8 cellular contexts compared by ENCODE assay signal in genomic region chr16:57447142-57447962, GRCh38. TPM values are rescaled to one million over a fixed set of nuclear protein-coding genes. Genes with fewer than 3 reads are reported as not detected.
DNase-seq lines count a peak whose midpoint lies in the region; ATAC-seq and TF ChIP-seq lines count a peak whose summit lies in the region.

TSS of gene CIAPIN1 (minus strand) at chr16:57447385. CDS start at chr16:57440928, 6,457 bp downstream.
TSS of gene COQ9 (plus strand) at chr16:57447479. CDS start at chr16:57447506, 27 bp downstream.

- peak; percentile 96 for TF ChIP-seq POLR2A in GM15510 (IDR thresholded peaks at IDR 0.05; ENCODE audit: borderline replicate concordance, extremely low read depth, insufficient read length)
- TF ChIP-seq POLR2A in prostate gland (IDR thresholded peaks at IDR 0.05), result peak; percentile 75

- H3K27ac Mint-ChIP-seq in T-helper 1 cell treated with Interleukin-12 subunit alpha and Interleukin-12 subunit beta and Interleukin-4 antibody, amounts not matched to agents 30 μg/mL and 1 μg/mL, for 36 hours, result peak within 1 kb of the TSS; percentile 85

- peak; percentile 95 for ATAC-seq in HG02884 (IDR thresholded peaks at IDR 0.05; ENCODE audit: unreplicated experiment)

- H3K27me3 Mint-ChIP-seq in T-helper 1 cell treated with Interleukin-12 subunit alpha and Interleukin-12 subunit beta and Interleukin-4 antibody, amounts not matched to agents 30 μg/mL and 1 μg/mL, for 36 hours (ENCODE audit: low read depth), result no peaks in the 10 kb centered on the region

- peaks cover 22% of the 10 kb centered on the region for H3K4me1 Mint-ChIP-seq in T-helper 1 cell treated with Interleukin-12 subunit alpha and Interleukin-12 subunit beta and Interleukin-4 antibody, amounts not matched to agents 30 μg/mL and 1 μg/mL, for 36 hours (ENCODE audit: low read depth)

- H3K36me3 Mint-ChIP-seq in T-helper 1 cell treated with Interleukin-12 subunit alpha and Interleukin-12 subunit beta and Interleukin-4 antibody, amounts not matched to agents 30 μg/mL and 1 μg/mL, for 36 hours (ENCODE audit: low read depth), result peaks cover 9% of the 10 kb centered on the region

- no peaks in the 10 kb centered on the region for H3K9me3 ChIP-seq in left ventricle myocardium inferior (replicated peaks)
- H3K9me3 ChIP-seq in prostate gland, result no peaks in the 10 kb centered on the region

- intact Hi-C loops in left ventricle myocardium inferior (cut with micrococcal nuclease) (no loop called here), prostate gland (cut with DNase I) (no loop called here)

- H3K4me1 ChIP-seq in left ventricle myocardium inferior (peaks cover 63% of the 10 kb centered on the region), prostate gland (replicated peaks) (no peaks in the 10 kb centered on the region)

- H3K27me3 ChIP-seq in left ventricle myocardium inferior (ENCODE audit: low read depth) (no peaks in the 10 kb centered on the region), prostate gland (replicated peaks; ENCODE audit: insufficient read depth) (no peaks in the 10 kb centered on the region)

- no peak for TF ChIP-seq CTCF in left ventricle myocardium inferior (IDR thresholded peaks at IDR 0.05; ENCODE audit: borderline replicate concordance)
- TF ChIP-seq CTCF in prostate gland (IDR thresholded peaks at IDR 0.05), result peak in 2 of 4 experiments; percentile 27 to 33

- H3K27ac ChIP-seq in left ventricle myocardium inferior (replicated peaks) (peak within 1 kb of the TSS; percentile 98), prostate gland (peak within 1 kb of the TSS; percentile 78 to 85)

- H3K4me3 ChIP-seq in left ventricle myocardium inferior (peak within 1 kb of the TSS; percentile 98), prostate gland (peak within 1 kb of the TSS; percentile 84 to 91)

- H3K4me3 Mint-ChIP-seq in T-helper 1 cell treated with Interleukin-12 subunit alpha and Interleukin-12 subunit beta and Interleukin-4 antibody, amounts not matched to agents 30 μg/mL and 1 μg/mL, for 36 hours, result peak within 1 kb of the TSS; percentile 95

- H3K36me3 ChIP-seq in left ventricle myocardium inferior, result peaks cover 17% of the 10 kb centered on the region
- H3K36me3 ChIP-seq in prostate gland, result no peaks in the 10 kb centered on the region

- under 1% methylated on average over 35 of the region's 70 CpGs for WGBS in prostate gland

- H3K9me3 Mint-ChIP-seq in T-helper 1 cell treated with Interleukin-12 subunit alpha and Interleukin-12 subunit beta and Interleukin-4 antibody, amounts not matched to agents 30 μg/mL and 1 μg/mL, for 36 hours, result no peaks in the 10 kb centered on the region

- peak; percentile 82 for DNase-seq in NCI-H1694 (lab: John Stamatoyannopoulos, UW)
- DNase-seq in amniotic stem cell (lab: John Stamatoyannopoulos, UW), result peak; percentile 82
- peak; percentile 96 for DNase-seq in left ventricle myocardium inferior
- peak; percentile 95 for DNase-seq in prostate gland (ENCODE audit: low spot score)
- DNase-seq in ureter (ENCODE audit: low spot score), result peak; percentile 95

RNA-seq across cellular contexts. Expression of gene CIAPIN1, which starts in this region (rescaled TPM):
- total RNA-seq in left ventricle myocardium inferior (43.2 TPM), prostate gland (10 to 100 TPM; 20.1 to 40.3 TPM), ureter (53.2 TPM)

RNA-seq across cellular contexts. Expression of gene COQ9, which starts in this region (rescaled TPM):
- total RNA-seq in left ventricle myocardium inferior (234 TPM), prostate gland (10 to 100 TPM; 56.4 to 68.6 TPM), ureter (66.6 TPM)

Comparison
In these comparisons a context has a peak if more than half of its experiments do, and no peak if none do; other contexts are left out.
1. Peak in every context shown above with its lines: DNase-seq, ATAC-seq, H3K4me3 ChIP-seq and H3K27ac ChIP-seq.